14 cellular contexts compared by ENCODE assay signal in genomic region chr9:77927265-77927664, GRCh38.
DNase-seq lines count a peak whose midpoint lies in the region; ATAC-seq lines count a peak whose summit lies in the region.
"Had no signal": no experiment of that assay in that cellular context is flagged by ENCODE, and none has a peak within 500 bp of the region (broad histone marks: within the 10 kb centered on the region; RNA-seq: fewer than 3 reads in every experiment).

No MANE protein-coding gene starts in this region.

- H3K4me1 Mint-ChIP-seq in stimulated activated naive B cell treated with anti-CD40 and anti-IgM and Interleukin-4, amounts not matched to agents 10 μg/mL and 1 μg/mL and 100 μg/mL, for 72 hours = no peaks in the 10 kb centered on the region

- H3K4me3 Mint-ChIP-seq in stimulated activated naive B cell treated with anti-CD40 and anti-IgM and Interleukin-4, amounts not matched to agents 10 μg/mL and 1 μg/mL and 100 μg/mL, for 72 hours = no peak overlapping the region
- H3K4me3 Mint-ChIP-seq: H9 had no signal

- H3K9me3 Mint-ChIP-seq in stimulated activated naive B cell treated with anti-CD40 and anti-IgM and Interleukin-4, amounts not matched to agents 10 μg/mL and 1 μg/mL and 100 μg/mL, for 72 hours = no peaks in the 10 kb centered on the region
- H3K9me3 Mint-ChIP-seq: H9 had no signal

- peaks cover 2 to 6% of the 10 kb centered on the region in 2 donors for H3K27me3 Mint-ChIP-seq in stimulated activated naive B cell treated with anti-CD40 and anti-IgM and Interleukin-4, amounts not matched to agents 10 μg/mL and 1 μg/mL and 100 μg/mL, for 72 hours

- ATAC-seq in HG03097 (IDR thresholded peaks at IDR 0.05; ENCODE audit: low FRiP score, unreplicated experiment) (no peak), GM21737 (IDR thresholded peaks at IDR 0.05; ENCODE audit: unreplicated experiment) (no peak)
- no peak for ATAC-seq in stimulated activated naive B cell treated with anti-CD40 and anti-IgM and Interleukin-4, amounts not matched to agents 10 μg/mL and 1 μg/mL and 100 μg/mL, for 72 hours (replicated peaks)

- no peak overlapping the region for H3K27ac Mint-ChIP-seq in stimulated activated naive B cell treated with anti-CD40 and anti-IgM and Interleukin-4, amounts not matched to agents 10 μg/mL and 1 μg/mL and 100 μg/mL, for 72 hours
- H3K27ac Mint-ChIP-seq: H9 had no signal

- DNase-seq in AG08396 (ENCODE audit: low spot score) (peak; percentile 10), Kasumi-1 (lab: John Stamatoyannopoulos, UW) (peak; percentile 13 to 26), amniotic epithelial cell (ENCODE audit: low read depth) (peak; percentile 72), kidney tubule cell (ENCODE audit: low spot score) (peak; percentile 33), NCI-H345 treated with DMSO at 0.1 percent for 48 hours (lab: John Stamatoyannopoulos, UW; ENCODE audit: unreplicated experiment) (no peak)
- DNase-seq in stimulated activated naive B cell treated with anti-CD40 and anti-IgM and Interleukin-4, amounts not matched to agents 10 μg/mL and 1 μg/mL and 100 μg/mL, for 72 hours = no peak
- DNase-seq: cortex of kidney, H9, head of caudate nucleus, MM.1S, NCI-H510A treated with DMSO at 0.1 percent for 48 hours, substantia nigra had no signal

- no peaks in the 10 kb centered on the region for H3K36me3 Mint-ChIP-seq in stimulated activated naive B cell treated with anti-CD40 and anti-IgM and Interleukin-4, amounts not matched to agents 10 μg/mL and 1 μg/mL and 100 μg/mL, for 72 hours

Comparison
In these comparisons a context has a peak if more than half of its experiments do, and no peak if none do; other contexts are left out.
1. DNase-seq: peak in AG08396 (single experiment), Kasumi-1 (2 of 2), amniotic epithelial cell (single experiment) and kidney tubule cell (single experiment); none in NCI-H345 treated with DMSO at 0.1 percent for 48 hours (single experiment) and stimulated activated naive B cell treated with anti-CD40 and anti-IgM and Interleukin-4, amounts not matched to agents 10 μg/mL and 1 μg/mL and 100 μg/mL, for 72 hours (single experiment).